17 cellular contexts compared by ENCODE assay signal in genomic region chr10:47357911-47358310, GRCh38. TPM values are rescaled to one million over a fixed set of nuclear protein-coding genes. Genes with fewer than 3 reads are reported as not detected.
DNase-seq lines count a peak whose midpoint lies in the region; ATAC-seq and TF ChIP-seq lines count a peak whose summit lies in the region.
"Had no signal": no experiment of that assay in that cellular context is flagged by ENCODE, and none has a peak within 500 bp of the region (broad histone marks: within the 10 kb centered on the region; RNA-seq: fewer than 3 reads in every experiment).

No MANE protein-coding gene starts in this region.

- H3K9me3 Mint-ChIP-seq in natural killer cell treated with Interleukin-12 subunit alpha and Interleukin-12 subunit beta and Interleukin-15 and Interleukin-18, amount 100 ng/mL, for 72 hours = no peaks in the 10 kb centered on the region
- no peaks in the 10 kb centered on the region for H3K9me3 Mint-ChIP-seq in natural killer cell
- H3K9me3 Mint-ChIP-seq: CD4-positive, CD25-positive, alpha-beta regulatory T cell; CD8-positive, alpha-beta memory T cell; GM23338 had no signal

- H3K4me1 Mint-ChIP-seq in natural killer cell treated with Interleukin-12 subunit alpha and Interleukin-12 subunit beta and Interleukin-15 and Interleukin-18, amount 100 ng/mL, for 72 hours (ENCODE audit: low read depth in 2 of 2) = no peaks in the 10 kb centered on the region
- H3K4me1 Mint-ChIP-seq in natural killer cell = no peaks in the 10 kb centered on the region
- H3K4me1 Mint-ChIP-seq: CD4-positive, CD25-positive, alpha-beta regulatory T cell; CD8-positive, alpha-beta memory T cell; GM23338 had no signal

- no peaks in the 10 kb centered on the region for H3K36me3 Mint-ChIP-seq in natural killer cell treated with Interleukin-12 subunit alpha and Interleukin-12 subunit beta and Interleukin-15 and Interleukin-18, amount 100 ng/mL, for 72 hours
- no peaks in the 10 kb centered on the region for H3K36me3 Mint-ChIP-seq in natural killer cell
- H3K36me3 Mint-ChIP-seq: CD4-positive, CD25-positive, alpha-beta regulatory T cell; CD8-positive, alpha-beta memory T cell had no signal

- DNase-seq in natural killer cell treated with Interleukin-12 subunit alpha and Interleukin-12 subunit beta and Interleukin-15 and Interleukin-18, amount 100 ng/mL, for 72 hours (ENCODE audit: low spot score) = peak; percentile 32
- no peak for DNase-seq in natural killer cell
- peak; percentile 33 for DNase-seq in islet precursor cell
- DNase-seq in posterior vena cava (ENCODE audit: low spot score) = peak; percentile 66
- DNase-seq in DMS153 treated with DMSO at 0.1 percent for 48 hours (lab: John Stamatoyannopoulos, UW; ENCODE audit: unreplicated experiment) = no peak
- DNase-seq in activated CD4-positive, CD25-positive, alpha-beta regulatory T cell treated with anti-CD3 and anti-CD28 coated beads, Interleukin-2, amount 50 U/mL, for 72 hours = no peak
- DNase-seq: ACHN; BE2C; CD4-positive, CD25-positive, alpha-beta regulatory T cell; CD8-positive, alpha-beta memory T cell; COR-L47; DMS79; GDM1; HCEC 1CT had no signal

- no peak for TF ChIP-seq CTCF in natural killer cell (IDR thresholded peaks at IDR 0.05)

- H3K27me3 Mint-ChIP-seq in natural killer cell treated with Interleukin-12 subunit alpha and Interleukin-12 subunit beta and Interleukin-15 and Interleukin-18, amount 100 ng/mL, for 72 hours = no peaks in the 10 kb centered on the region
- peaks cover 0 to 4% of the 10 kb centered on the region in 2 donors for H3K27me3 Mint-ChIP-seq in natural killer cell (ENCODE audit: low read depth in 2 of 2)
- H3K27me3 Mint-ChIP-seq: CD4-positive, CD25-positive, alpha-beta regulatory T cell had no signal

- intact Hi-C loops in natural killer cell (cut with micrococcal nuclease) = no loop called here
- intact Hi-C loops in posterior vena cava (cut with DNase I) = no loop called here

- no peak overlapping the region for H3K4me3 Mint-ChIP-seq in natural killer cell treated with Interleukin-12 subunit alpha and Interleukin-12 subunit beta and Interleukin-15 and Interleukin-18, amount 100 ng/mL, for 72 hours
- no peak overlapping the region for H3K4me3 Mint-ChIP-seq in natural killer cell
- H3K4me3 Mint-ChIP-seq: CD4-positive, CD25-positive, alpha-beta regulatory T cell; CD8-positive, alpha-beta memory T cell; GM23338 had no signal

- no peak for ATAC-seq in natural killer cell treated with Interleukin-12 subunit alpha and Interleukin-12 subunit beta and Interleukin-15 and Interleukin-18, amount 100 ng/mL, for 72 hours
- ATAC-seq in natural killer cell = no peak
- ATAC-seq: GM23338 had no signal

- H3K27ac Mint-ChIP-seq in natural killer cell treated with Interleukin-12 subunit alpha and Interleukin-12 subunit beta and Interleukin-15 and Interleukin-18, amount 100 ng/mL, for 72 hours = no peak overlapping the region
- no peak overlapping the region for H3K27ac Mint-ChIP-seq in natural killer cell
- H3K27ac Mint-ChIP-seq: CD4-positive, CD25-positive, alpha-beta regulatory T cell; CD8-positive, alpha-beta memory T cell; GM23338 had no signal

RNA-seq across cellular contexts. Expression of gene RBP3, which starts 9.7 kb away (rescaled TPM):
- not detected for total RNA-seq in natural killer cell treated with Interleukin-12 subunit alpha and Interleukin-12 subunit beta and Interleukin-15 and Interleukin-18, amount 100 ng/mL, for 72 hours
- total RNA-seq in natural killer cell (not detected), posterior vena cava (not detected)
- total RNA-seq: CD4-positive, CD25-positive, alpha-beta regulatory T cell; CD8-positive, alpha-beta memory T cell; Daoy; GM23338 had no signal

RNA-seq across cellular contexts. Expression of gene ZNF488, which starts 26.2 kb away (rescaled TPM):
- total RNA-seq in natural killer cell treated with Interleukin-12 subunit alpha and Interleukin-12 subunit beta and Interleukin-15 and Interleukin-18, amount 100 ng/mL, for 72 hours = not detected
- total RNA-seq in natural killer cell = not detected
- total RNA-seq in posterior vena cava = not detected
- total RNA-seq: CD4-positive, CD25-positive, alpha-beta regulatory T cell had no signal

RNA-seq across cellular contexts. Expression of gene GDF2, which starts 35.7 kb away (rescaled TPM):
- not detected for total RNA-seq in natural killer cell treated with Interleukin-12 subunit alpha and Interleukin-12 subunit beta and Interleukin-15 and Interleukin-18, amount 100 ng/mL, for 72 hours
- total RNA-seq in natural killer cell (not detected), posterior vena cava (not detected)
- total RNA-seq: CD4-positive, CD25-positive, alpha-beta regulatory T cell; CD8-positive, alpha-beta memory T cell; Daoy; GM23338; HT-29 had no signal

RNA-seq across cellular contexts. Expression of gene GDF10, which starts 57.9 kb away (rescaled TPM):
- not detected for total RNA-seq in natural killer cell treated with Interleukin-12 subunit alpha and Interleukin-12 subunit beta and Interleukin-15 and Interleukin-18, amount 100 ng/mL, for 72 hours
- total RNA-seq in natural killer cell (not detected), posterior vena cava (10 to 100 TPM in 1 of 2 donors, 1 to 10 TPM in 1; 1.5 to 18.6 TPM)
- total RNA-seq: CD4-positive, CD25-positive, alpha-beta regulatory T cell; HT-29 had no signal

Comparison
In these comparisons a context has a peak if more than half of its experiments do, and no peak if none do; other contexts are left out.
1. DNase-seq: peak in natural killer cell treated with Interleukin-12 subunit alpha and Interleukin-12 subunit beta and Interleukin-15 and Interleukin-18, amount 100 ng/mL, for 72 hours (single experiment), islet precursor cell (single experiment) and posterior vena cava (single experiment); none in natural killer cell (single experiment), DMS153 treated with DMSO at 0.1 percent for 48 hours (single experiment) and activated CD4-positive, CD25-positive, alpha-beta regulatory T cell treated with anti-CD3 and anti-CD28 coated beads, Interleukin-2, amount 50 U/mL, for 72 hours (single experiment).